ENCODE assay signal across 13 cellular contexts in genomic region chr16:54282923-54283734, GRCh38. TPM values are rescaled to one million over a fixed set of nuclear protein-coding genes. Genes with fewer than 3 reads are reported as not detected.
DNase-seq lines count a peak whose midpoint lies in the region; ATAC-seq, FAIRE-seq and TF ChIP-seq lines count a peak whose summit lies in the region.
"Had no signal": no experiment of that assay in that cellular context is flagged by ENCODE, and none has a peak within 500 bp of the region (broad histone marks: within the 10 kb centered on the region; RNA-seq: fewer than 3 reads in every experiment).

No MANE protein-coding gene starts in this region.

- no peak overlapping the region for H3K27ac Mint-ChIP-seq in activated CD8-positive, alpha-beta T cell treated with anti-CD3 and anti-CD28 coated beads, Interleukin-2, amount 10 ng/mL, durations not matched to agents 7 days and 5 days

- H3K36me3 ChIP-seq in Panc1 (ENCODE audit: control insufficient read depth, insufficient read depth, low read length) = no peaks in the 10 kb centered on the region
- H3K36me3 ChIP-seq: BLaER1 treated with 17β-estradiol and CSF1 and Interleukin-3, amounts not matched to agents 10 nM and 100 nM had no signal

- H3K4me3 ChIP-seq in Panc1 (ENCODE audit: low read depth in 2 of 2, low read length in 2 of 2) (peak overlapping the region in 1 of 2 experiments; percentile 64; a peak in 2 of 4 replicates), foreskin fibroblast (ENCODE audit: low read depth in 1 of 2, low read length in 2 of 2) (peak overlapping the region; percentile 38 to 70)
- H3K4me3 ChIP-seq: mucosa of descending colon had no signal

- no peaks in the 10 kb centered on the region for H3K27me3 ChIP-seq in Panc1 (ENCODE audit: control insufficient read depth, insufficient read depth, low read length)

- H3K4me1 ChIP-seq in Panc1 (ENCODE audit: control insufficient read depth, insufficient read depth, low read length) = peaks cover 3% of the 10 kb centered on the region; the same call in 1 of the 2 replicates

- no peaks in the 10 kb centered on the region for H3K9me3 ChIP-seq in Panc1 (ENCODE audit: control insufficient read depth, insufficient read depth, low read depth, low read length)
- H3K9me3 ChIP-seq: mucosa of descending colon had no signal

- CTCF ChIA-PET in Panc1 (lab: Charles Lee) = interaction anchor here (0.6 kb wide), 1 partner anchor 733 kb away, joined by 4 read pairs; no protein-coding TSS in a partner anchor
- CTCF ChIA-PET in activated CD8-positive, alpha-beta T cell treated with anti-CD3 and anti-CD28 coated beads, Interleukin-2, amount 10 ng/mL, durations not matched to agents 7 days and 5 days (lab: Charles Lee) = interaction anchor here (0.6 to 1.1 kb wide), 2 partner anchors 84 to 392 kb away, joined by 3 to 5 read pairs; no protein-coding TSS in a partner anchor

- no peaks in the 10 kb centered on the region for H3K9me3 Mint-ChIP-seq in activated T-cell treated with anti-CD3 and anti-CD28 coated beads, Interleukin-2, amount 50 U/mL, for 4 hours
- no peaks in the 10 kb centered on the region for H3K9me3 Mint-ChIP-seq in activated CD8-positive, alpha-beta T cell treated with anti-CD3 and anti-CD28 coated beads, Interleukin-2, amount 10 ng/mL, durations not matched to agents 7 days and 5 days (ENCODE audit: insufficient read depth)

- intact Hi-C loops in Panc1 (cut with micrococcal nuclease; ENCODE audit: unreplicated experiment) (loop anchor here (10.0 kb wide), 2 partner anchors 172 to 508 kb away; no protein-coding TSS in a partner anchor), sciatic nerve (cut with DNase I) (no loop called here)

- no peaks in the 10 kb centered on the region for H3K36me3 Mint-ChIP-seq in activated T-cell treated with anti-CD3 and anti-CD28 coated beads, Interleukin-2, amount 50 U/mL, for 4 hours (ENCODE audit: insufficient read depth)
- peaks cover 7% of the 10 kb centered on the region for H3K36me3 Mint-ChIP-seq in activated CD8-positive, alpha-beta T cell treated with anti-CD3 and anti-CD28 coated beads, Interleukin-2, amount 10 ng/mL, durations not matched to agents 7 days and 5 days (ENCODE audit: low read depth)

- peaks cover 16% of the 10 kb centered on the region for H3K4me1 Mint-ChIP-seq in activated T-cell treated with anti-CD3 and anti-CD28 coated beads, Interleukin-2, amount 50 U/mL, for 4 hours (ENCODE audit: low read depth)
- peaks cover 20% of the 10 kb centered on the region for H3K4me1 Mint-ChIP-seq in activated CD8-positive, alpha-beta T cell treated with anti-CD3 and anti-CD28 coated beads, Interleukin-2, amount 10 ng/mL, durations not matched to agents 7 days and 5 days (ENCODE audit: low read depth)

- POLR2A ChIA-PET in Panc1 (lab: Charles Lee) = no interaction called here
- POLR2A ChIA-PET in activated CD8-positive, alpha-beta T cell treated with anti-CD3 and anti-CD28 coated beads, Interleukin-2, amount 10 ng/mL, durations not matched to agents 7 days and 5 days (lab: Charles Lee) = no interaction called here

- ATAC-seq in activated T-cell treated with anti-CD3 and anti-CD28 coated beads, Interleukin-2, amount 50 U/mL, for 4 hours = no peak
- ATAC-seq in Panc1 (no peak), sciatic nerve (no peak), GM19463 (IDR thresholded peaks at IDR 0.05; ENCODE audit: unreplicated experiment) (no peak)
- ATAC-seq in activated CD8-positive, alpha-beta T cell treated with anti-CD3 and anti-CD28 coated beads, Interleukin-2, amount 10 ng/mL, durations not matched to agents 7 days and 5 days = no peak

- H3K4me3 Mint-ChIP-seq in activated T-cell treated with anti-CD3 and anti-CD28 coated beads, Interleukin-2, amount 50 U/mL, for 4 hours = no peak overlapping the region
- H3K4me3 Mint-ChIP-seq in activated CD8-positive, alpha-beta T cell treated with anti-CD3 and anti-CD28 coated beads, Interleukin-2, amount 10 ng/mL, durations not matched to agents 7 days and 5 days = no peak overlapping the region

- DNase-seq in activated T-cell treated with anti-CD3 and anti-CD28 coated beads, Interleukin-2, amount 50 U/mL, for 48 hours = peak; percentile 20 to 28
- no peak for DNase-seq in activated T-cell treated with anti-CD3 and anti-CD28 coated beads, Interleukin-2, amount 50 U/mL, for 4 hours
- DNase-seq in Panc1 (ENCODE audit: low read depth, low spot score) (no peak), foreskin fibroblast (no peak), sciatic nerve (ENCODE audit: low spot score) (peak; percentile 54), GM12891 (ENCODE audit: insufficient read length, low spot score) (no peak)
- no peak for DNase-seq in activated CD8-positive, alpha-beta T cell treated with anti-CD3 and anti-CD28 coated beads, Interleukin-2, amount 10 ng/mL, durations not matched to agents 7 days and 5 days
- DNase-seq: activated gamma-delta T cell, GOT3, NCI-H2171 had no signal

- TF ChIP-seq POLR2A in GM12891 (IDR thresholded peaks at IDR 0.05; ENCODE audit: low read depth, low read length) = no peak

- FAIRE-seq in GM12891 (lab: Jason Lieb, UNC) = no peak

- peaks cover 68% of the 10 kb centered on the region for H3K27me3 Mint-ChIP-seq in activated T-cell treated with anti-CD3 and anti-CD28 coated beads, Interleukin-2, amount 50 U/mL, for 4 hours (ENCODE audit: low read depth)
- peaks cover 69% of the 10 kb centered on the region for H3K27me3 Mint-ChIP-seq in activated CD8-positive, alpha-beta T cell treated with anti-CD3 and anti-CD28 coated beads, Interleukin-2, amount 10 ng/mL, durations not matched to agents 7 days and 5 days (ENCODE audit: low read depth)

- BruUV-seq in Panc1 (replicated peaks; lab: Mats Ljungman, UMichigan) = TSS peak; percentile 65

- TF ChIP-seq CTCF in Panc1 (IDR thresholded peaks at IDR 0.05) (no peak), foreskin fibroblast (IDR thresholded peaks at IDR 0.05; ENCODE audit: low read depth, low read length) (no peak)

- no peak overlapping the region for H3K27ac ChIP-seq in Panc1 (ENCODE audit: low read length)
- H3K27ac ChIP-seq: BLaER1 treated with 17β-estradiol and CSF1 and Interleukin-3, amounts not matched to agents 10 nM and 100 nM had no signal

- in situ Hi-C loops in Panc1 (cut with HindIII; ENCODE audit: low pct_unique_long_range_greater_than_20kb, low sequenced_read_pairs) = no loop called here

TF ChIP-seq in GM12891, 5 proteins besides CTCF, POLR2A, EP300 and RAD21:
- TF ChIP-seq TAF1 (IDR thresholded peaks at IDR 0.05; ENCODE audit: low read depth, low read length) (no peak), SPI1 (IDR thresholded peaks at IDR 0.05; ENCODE audit: low read depth, low read length) (no peak), PAX5 (IDR thresholded peaks at IDR 0.05; ENCODE audit: insufficient read depth, low read length, severe bottlenecking) (no peak), POU2F2 (IDR thresholded peaks at IDR 0.05; ENCODE audit: low read depth, low read length) (no peak), POLR2AphosphoS5 (IDR thresholded peaks at IDR 0.05; ENCODE audit: low read depth, low read length) (no peak)

RNA-seq across cellular contexts. Expression of gene IRX3, which starts 3.5 kb away (rescaled TPM):
- total RNA-seq in activated T-cell treated with anti-CD3 and anti-CD28 coated beads, Interleukin-2, amount 50 U/mL, for 4 hours = under 1 TPM in 1 of 3 donors, not detected in 2; 0.16 TPM
- total RNA-seq in Panc1 (2021; ENCODE audit: unreplicated experiment) = 7.0 TPM
- 6.5 TPM for polyA plus RNA-seq in Panc1 (2012; ENCODE audit: insufficient read length)
- 1.1 TPM for total RNA-seq in sciatic nerve
- not detected for total RNA-seq in activated CD8-positive, alpha-beta T cell treated with anti-CD3 and anti-CD28 coated beads, Interleukin-2, amount 10 ng/mL, durations not matched to agents 7 days and 5 days
- not detected for polyA plus RNA-seq in GM12891 (2012; ENCODE audit: low read depth, missing spikeins)

Comparison
In these comparisons a context has a peak if more than half of its experiments do, and no peak if none do; other contexts are left out.
1. DNase-seq: peak in activated T-cell treated with anti-CD3 and anti-CD28 coated beads, Interleukin-2, amount 50 U/mL, for 48 hours (2 of 2) and sciatic nerve (single experiment); none in activated T-cell treated with anti-CD3 and anti-CD28 coated beads, Interleukin-2, amount 50 U/mL, for 4 hours (single experiment), Panc1 (single experiment), foreskin fibroblast (0 of 2), activated CD8-positive, alpha-beta T cell treated with anti-CD3 and anti-CD28 coated beads, Interleukin-2, amount 10 ng/mL, durations not matched to agents 7 days and 5 days (single experiment) and GM12891 (single experiment).